20 cellular contexts compared by ENCODE assay signal in genomic region chr11:43690929-43691328, GRCh38.
"Had no signal": no experiment of that assay in that cellular context is flagged by ENCODE, and none has a peak within 500 bp of the region (broad histone marks: within the 10 kb centered on the region; RNA-seq: fewer than 3 reads in every experiment).

No MANE protein-coding gene starts in this region.

- DNase-seq: activated B cell treated with CpG ODN at 0.5 μM for 24 hours; activated CD4-positive, alpha-beta T cell treated with anti-CD3 and anti-CD28 coated beads, Interleukin-2, amount 10 ng/mL, durations not matched to agents 7 days and 5 days; activated gamma-delta T cell treated with Interleukin-2 at 50 U/mL for 16 hours; cortex of kidney; effector CD8-positive, alpha-beta T cell; esophagus squamous epithelium; hypothalamus; kidney; left ventricle myocardium inferior; mucosa of descending colon; naive thymus-derived CD8-positive, alpha-beta T cell; sigmoid colon; stimulated activated CD4-positive, alpha-beta T cell treated with anti-CD3 and anti-CD28 coated beads, Interleukin-1b, Interleukin-23, amount 100 ng/mL, for 48 hours; stomach; testis; upper lobe of left lung had no signal

- H3K9me3 ChIP-seq: esophagus squamous epithelium, left ventricle myocardium inferior, mucosa of descending colon, sigmoid colon, stomach, testis, upper lobe of left lung had no signal

- H3K9ac ChIP-seq: parathyroid adenoma had no signal

- H3K4me3 Mint-ChIP-seq: activated B cell treated with CpG ODN at 0.5 μM for 24 hours; activated CD4-positive, alpha-beta T cell treated with anti-CD3 and anti-CD28 coated beads, Interleukin-2, amount 10 ng/mL, durations not matched to agents 7 days and 5 days; activated naive CD8-positive, alpha-beta T cell; brain; central memory CD8-positive, alpha-beta T cell; naive thymus-derived CD8-positive, alpha-beta T cell had no signal

- ATAC-seq: mucosa of descending colon; naive thymus-derived CD8-positive, alpha-beta T cell had no signal

- H3K27ac Mint-ChIP-seq: activated B cell treated with CpG ODN at 0.5 μM for 24 hours; activated CD4-positive, alpha-beta T cell treated with anti-CD3 and anti-CD28 coated beads, Interleukin-2, amount 10 ng/mL, durations not matched to agents 7 days and 5 days; activated naive CD8-positive, alpha-beta T cell; brain; naive thymus-derived CD8-positive, alpha-beta T cell had no signal

- H3K27me3 ChIP-seq: esophagus squamous epithelium, sigmoid colon, stomach, testis, upper lobe of left lung had no signal

- H3K36me3 ChIP-seq: left ventricle myocardium inferior, sigmoid colon, stomach, upper lobe of left lung had no signal

- H3K27ac ChIP-seq: esophagus squamous epithelium, left ventricle myocardium inferior, parathyroid adenoma, sigmoid colon, stomach, testis had no signal

- H2AFZ ChIP-seq: parathyroid adenoma had no signal

- H3K4me3 ChIP-seq: esophagus squamous epithelium, left ventricle myocardium inferior, mucosa of descending colon, sigmoid colon, stomach, testis, upper lobe of left lung had no signal

- H3K27me3 Mint-ChIP-seq: activated B cell treated with CpG ODN at 0.5 μM for 24 hours; activated CD4-positive, alpha-beta T cell treated with anti-CD3 and anti-CD28 coated beads, Interleukin-2, amount 10 ng/mL, durations not matched to agents 7 days and 5 days; activated naive CD8-positive, alpha-beta T cell; brain; central memory CD8-positive, alpha-beta T cell had no signal

- H3K9me3 Mint-ChIP-seq: activated B cell treated with CpG ODN at 0.5 μM for 24 hours; activated CD4-positive, alpha-beta T cell treated with anti-CD3 and anti-CD28 coated beads, Interleukin-2, amount 10 ng/mL, durations not matched to agents 7 days and 5 days; central memory CD8-positive, alpha-beta T cell; naive thymus-derived CD8-positive, alpha-beta T cell had no signal
